Comparison of ENCODE assay signal across 2 cellular contexts in genomic region chr14:104975481-104976197, GRCh38.
TF ChIP-seq lines count a peak whose summit lies in the region.

No MANE protein-coding gene starts in this region.

TF ChIP-seq in Ishikawa, 13 proteins besides CTCF, POLR2A, EP300 and RAD21:
- TF ChIP-seq TEAD4 (IDR thresholded peaks at IDR 0.05) (no peak), EGR1 (IDR thresholded peaks at IDR 0.05) (no peak), CEBPB (IDR thresholded peaks at IDR 0.05) (no peak), NFIC (IDR thresholded peaks at IDR 0.05) (no peak), TCF12 (IDR thresholded peaks at IDR 0.05; ENCODE audit: low read depth) (no peak), TAF1 (IDR thresholded peaks at IDR 0.05; ENCODE audit: low read depth) (no peak), ZBTB7A (IDR thresholded peaks at IDR 0.05; ENCODE audit: low read depth) (no peak), REST (IDR thresholded peaks at IDR 0.05; ENCODE audit: low read depth) (no peak), FOXM1 (IDR thresholded peaks at IDR 0.05; ENCODE audit: borderline replicate concordance, low read depth) (no peak), YY1 (IDR thresholded peaks at IDR 0.05; ENCODE audit: low read depth) (no peak), CREB1 (IDR thresholded peaks at IDR 0.05; ENCODE audit: low read depth) (no peak), USF1 (IDR thresholded peaks at IDR 0.05) (no peak)
- TF ChIP-seq, protein P1, sequence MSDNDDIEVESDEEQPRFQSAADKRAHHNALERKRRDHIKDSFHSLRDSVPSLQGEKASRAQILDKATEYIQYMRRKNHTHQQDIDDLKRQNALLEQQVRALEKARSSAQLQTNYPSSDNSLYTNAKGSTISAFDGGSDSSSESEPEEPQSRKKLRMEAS (IDR thresholded peaks at IDR 0.05), result no peak

TF ChIP-seq in GM12878, 131 proteins besides CTCF, POLR2A, EP300 and RAD21:
- no peak for TF ChIP-seq SRF (IDR thresholded peaks at IDR 0.05; ENCODE audit: low read depth in 2 of 2, low read length in 2 of 2)
- no peak for TF ChIP-seq REST (IDR thresholded peaks at IDR 0.05; ENCODE audit: low read depth, low read length)
- no peak for TF ChIP-seq MYB (IDR thresholded peaks at IDR 0.05; ENCODE audit: borderline replicate concordance, low read depth, low read length)
- no peak for TF ChIP-seq CREM (IDR thresholded peaks at IDR 0.05; ENCODE audit: low read depth)
- TF ChIP-seq ZNF217 (IDR thresholded peaks at IDR 0.05), result no peak
- no peak for TF ChIP-seq USF1 (IDR thresholded peaks at IDR 0.05; ENCODE audit: borderline replicate concordance, extremely low read length, insufficient read depth, low read depth, low read length)
- TF ChIP-seq TCF7 (IDR thresholded peaks at IDR 0.05; ENCODE audit: borderline replicate concordance), result no peak
TF ChIP-seq in GM12878: peak in this region for 0.
